ENCODE assay signal across 1 cellular context in the genomic region with DNA sequence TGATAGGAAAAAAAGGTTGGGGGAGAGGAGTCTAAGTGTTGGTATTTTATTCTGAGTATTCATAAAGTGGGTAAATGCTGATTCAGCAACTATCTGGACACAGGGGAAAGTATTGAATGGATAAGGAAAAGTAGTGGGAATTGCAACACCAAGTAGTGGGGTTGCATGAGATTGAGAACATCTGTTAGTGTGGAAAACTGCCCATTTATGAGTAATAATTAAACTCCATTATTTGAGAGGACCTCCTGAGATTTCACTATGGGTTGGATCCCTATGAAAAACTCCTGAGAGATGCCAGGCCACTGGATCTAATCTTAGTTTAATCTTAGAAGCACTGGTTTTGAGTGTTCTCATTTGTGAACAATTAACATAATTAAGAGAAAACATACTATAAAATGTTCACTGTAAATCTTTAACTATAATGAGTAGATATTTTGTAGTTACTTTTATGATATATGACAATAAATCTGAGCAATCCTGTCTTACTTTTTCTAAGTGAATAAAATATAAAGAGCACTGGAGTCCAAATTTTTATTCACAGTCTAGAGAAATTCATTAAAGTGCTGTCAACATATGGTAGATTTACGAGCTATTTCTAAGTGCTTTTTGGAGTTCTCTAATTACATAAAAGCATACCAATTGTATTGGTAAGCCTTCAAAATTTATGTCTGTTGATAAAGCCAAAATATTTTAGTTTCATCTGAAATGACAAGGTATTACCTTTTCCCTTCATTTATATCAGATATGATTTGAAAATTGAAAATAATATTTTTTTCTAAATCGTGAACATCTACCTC.
TF ChIP-seq lines count a peak whose summit lies in the region.

No MANE protein-coding gene starts in this region.

TF ChIP-seq in SK-N-SH treated with all-trans-retinoic acid at 6 μM for 48 hours, 23 proteins besides CTCF, POLR2A, EP300 and RAD21 (continued from another document):
- TF ChIP-seq ZNF565 (CRISPR knock-in tag; conservative IDR thresholded peaks at IDR 0.05; ENCODE audit: low read depth) = 0 out of 2 replicates have a peak, but pooled peaks have one; percentile 43
- peak; percentile 83; the same call in 1 of the 2 replicates for TF ChIP-seq SNAI2 (CRISPR knock-in tag; IDR thresholded peaks at IDR 0.05)
- peak; percentile 53; the same call in 1 of the 2 replicates for TF ChIP-seq TCF4 (CRISPR knock-in tag; IDR thresholded peaks at IDR 0.05; ENCODE audit: borderline replicate concordance)
- no peak for TF ChIP-seq OSR1 (CRISPR knock-in tag; IDR thresholded peaks at IDR 0.05)
- no peak; the same call in 1 of the 2 replicates for TF ChIP-seq ZNF8 (CRISPR knock-in tag; IDR thresholded peaks at IDR 0.05)
- TF ChIP-seq ZFP3 (CRISPR knock-in tag; IDR thresholded peaks at IDR 0.05) = no peak
- peak; percentile 100 for TF ChIP-seq ISL1 (CRISPR knock-in tag; IDR thresholded peaks at IDR 0.05)
- peak; percentile 96 for TF ChIP-seq TOX (CRISPR knock-in tag; IDR thresholded peaks at IDR 0.05; ENCODE audit: borderline replicate concordance)
- TF ChIP-seq ESRRG (CRISPR knock-in tag; IDR thresholded peaks at IDR 0.05) = peak; percentile 90
- peak; percentile 75; the same call in 1 of the 2 replicates for TF ChIP-seq GLIS3 (CRISPR knock-in tag; IDR thresholded peaks at IDR 0.05)
- peak; percentile 95 for TF ChIP-seq ZC3H10 (CRISPR knock-in tag; IDR thresholded peaks at IDR 0.05)
- no peak for TF ChIP-seq CSDC2 (CRISPR knock-in tag; IDR thresholded peaks at IDR 0.05)
